In genomic region chr6:7122684-7123083, GRCh38 we compare ENCODE assay signal across 9 cellular contexts.
"Had no signal": no experiment of that assay in that cellular context is flagged by ENCODE, and none has a peak within 500 bp of the region (broad histone marks: within the 10 kb centered on the region; RNA-seq: fewer than 3 reads in every experiment).

No MANE protein-coding gene starts in this region.

- ATAC-seq: HCT116, HepG2 had no signal

- DNase-seq: GM23248, GOT3, H7, HFFc6 had no signal

- H3K27ac ChIP-seq: GM23248, HL-60 had no signal

- H3K9me3 Mint-ChIP-seq: HFFc6, IgD-negative memory B cell had no signal

- H3K27me3 Mint-ChIP-seq: IgD-negative memory B cell had no signal

- H2AFZ ChIP-seq: GM23248 had no signal

- H3K9me3 ChIP-seq: HAP-1 had no signal

- H3K27ac Mint-ChIP-seq: HFFc6 had no signal

- H3K4me3 Mint-ChIP-seq: HFFc6 had no signal

- H3K4me3 ChIP-seq: GM23248, HAP-1 had no signal

- H3K9ac ChIP-seq: GM23248 had no signal
